In the genomic region with DNA sequence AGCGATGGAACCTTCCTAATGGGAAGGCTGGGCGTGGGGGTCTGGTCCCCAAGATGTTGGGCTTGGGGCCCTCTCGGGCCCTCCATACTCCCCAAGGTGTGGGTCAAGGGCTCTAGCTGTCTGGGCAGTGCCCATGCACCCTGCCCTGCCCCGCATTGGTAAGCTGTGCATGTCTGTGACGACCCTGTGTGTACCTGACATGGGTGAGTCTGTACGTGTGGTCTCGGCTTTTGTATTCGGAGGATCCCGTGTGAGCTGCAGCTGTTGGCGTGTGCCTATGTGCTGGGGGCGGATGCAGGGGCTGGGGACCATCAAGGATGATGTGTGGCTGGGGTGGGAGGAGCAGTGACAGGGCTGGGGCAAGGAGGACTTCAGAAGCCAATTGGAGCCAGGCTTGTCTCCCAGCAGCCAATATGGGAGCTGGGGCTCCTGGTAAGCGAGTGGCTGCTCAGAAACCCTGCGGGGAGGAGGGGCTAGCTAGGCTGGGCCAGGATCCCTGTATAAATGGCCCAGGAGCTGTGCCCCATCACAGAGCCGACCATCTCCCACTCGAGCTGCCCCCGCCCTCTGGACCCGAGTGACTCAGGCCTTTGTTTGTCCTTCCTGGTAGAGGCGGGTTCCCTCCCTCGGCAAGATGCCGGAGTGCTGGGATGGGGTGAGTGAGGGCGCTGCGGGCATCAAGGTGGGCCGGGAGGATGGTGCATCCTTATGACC, we compare ENCODE assay signal across 9 cellular contexts. TPM values are rescaled to one million over a fixed set of nuclear protein-coding genes. Genes with fewer than 3 reads are reported as not detected.
DNase-seq lines count a peak whose midpoint lies in the region; ATAC-seq and TF ChIP-seq lines count a peak whose summit lies in the region.
"Had no signal": no experiment of that assay in that cellular context is flagged by ENCODE, and none has a peak within 500 bp of the region (broad histone marks: within the 10 kb centered on the region; RNA-seq: fewer than 3 reads in every experiment).

Gene NDRG4, plus strand, starts transcription at position 529 of the 714 bp plus-strand sequence. Its CDS starts 106 bp downstream, at position 635.

- no peak for TF ChIP-seq CTCF in AG09309 (IDR thresholded peaks at IDR 0.05; ENCODE audit: control insufficient read depth, insufficient read depth, low read depth, low read length, missing control alignments)

- H3K27ac ChIP-seq in caudate nucleus (ENCODE audit: low read depth, low read length): peak within 1 kb of the TSS; percentile 88
- H3K27ac ChIP-seq: KMS-11 had no signal

- peak; percentile 72 for ATAC-seq in GM18907 (IDR thresholded peaks at IDR 0.05; ENCODE audit: unreplicated experiment)
- peak; percentile 71 for ATAC-seq in sciatic nerve

- H3K9me3 ChIP-seq in iPS-15b (ENCODE audit: control insufficient read depth, insufficient read depth, low read length): no peaks in the 10 kb centered on the region

- intact Hi-C loops in sciatic nerve (cut with DNase I): no loop called here

- peaks cover 10% of the 10 kb centered on the region for H3K36me3 ChIP-seq in iPS-15b (ENCODE audit: control insufficient read depth, insufficient read depth, low read length)

- H3K4me3 ChIP-seq in AG09309 (ENCODE audit: control insufficient read depth, low read depth, low read length): peak within 1 kb of the TSS; percentile 52
- peak within 1 kb of the TSS; percentile 91 for H3K4me3 ChIP-seq in iPS-15b (ENCODE audit: low read depth, low read length)

- H3K4me1 ChIP-seq in iPS-15b (ENCODE audit: control insufficient read depth, insufficient read depth, low read length): peaks cover 8% of the 10 kb centered on the region

- no peaks in the 10 kb centered on the region for H3K27me3 ChIP-seq in iPS-15b (ENCODE audit: control insufficient read depth, insufficient read depth, low read length)

- H3K9ac ChIP-seq in iPS-15b (ENCODE audit: low read depth, low read length): peak within 1 kb of the TSS; percentile 37
- H3K9ac ChIP-seq: KMS-11 had no signal

- DNase-seq in AG09309 (ENCODE audit: low read depth) (peak; percentile 14), HT1080 (ENCODE audit: low read depth) (peak; percentile 84), RPMI7951 (ENCODE audit: low read depth) (peak; percentile 74), caudate nucleus (lab: John Stamatoyannopoulos, UW) (peak; percentile 39 to 99 (median 91)), sciatic nerve (ENCODE audit: low spot score) (peak; percentile 73), GDM1 (lab: John Stamatoyannopoulos, UW) (no peak)

RNA-seq across cellular contexts. Expression of gene NDRG4, which starts in this region (rescaled TPM):
- 4.6 and 8.8 TPM in 2 replicates for total RNA-seq in HT1080 (2014; rRNA removed; shearing (Covaris generic))
- polyA plus RNA-seq in HT1080 (2015; cell fraction: cytosol; rRNA removed): 3.3 and 4.2 TPM in 2 replicates
- polyA plus RNA-seq in HT1080 (2015; cell fraction: nucleus; rRNA removed): 12.3 and 13.7 TPM in 2 replicates
- total RNA-seq in RPMI7951 (2014; rRNA removed; shearing (Covaris generic)): 2.5 and 3.0 TPM in 2 replicates
- total RNA-seq in sciatic nerve: 7.4 TPM
